ENCODE assay signal across 1 cellular context in the genomic region with DNA sequence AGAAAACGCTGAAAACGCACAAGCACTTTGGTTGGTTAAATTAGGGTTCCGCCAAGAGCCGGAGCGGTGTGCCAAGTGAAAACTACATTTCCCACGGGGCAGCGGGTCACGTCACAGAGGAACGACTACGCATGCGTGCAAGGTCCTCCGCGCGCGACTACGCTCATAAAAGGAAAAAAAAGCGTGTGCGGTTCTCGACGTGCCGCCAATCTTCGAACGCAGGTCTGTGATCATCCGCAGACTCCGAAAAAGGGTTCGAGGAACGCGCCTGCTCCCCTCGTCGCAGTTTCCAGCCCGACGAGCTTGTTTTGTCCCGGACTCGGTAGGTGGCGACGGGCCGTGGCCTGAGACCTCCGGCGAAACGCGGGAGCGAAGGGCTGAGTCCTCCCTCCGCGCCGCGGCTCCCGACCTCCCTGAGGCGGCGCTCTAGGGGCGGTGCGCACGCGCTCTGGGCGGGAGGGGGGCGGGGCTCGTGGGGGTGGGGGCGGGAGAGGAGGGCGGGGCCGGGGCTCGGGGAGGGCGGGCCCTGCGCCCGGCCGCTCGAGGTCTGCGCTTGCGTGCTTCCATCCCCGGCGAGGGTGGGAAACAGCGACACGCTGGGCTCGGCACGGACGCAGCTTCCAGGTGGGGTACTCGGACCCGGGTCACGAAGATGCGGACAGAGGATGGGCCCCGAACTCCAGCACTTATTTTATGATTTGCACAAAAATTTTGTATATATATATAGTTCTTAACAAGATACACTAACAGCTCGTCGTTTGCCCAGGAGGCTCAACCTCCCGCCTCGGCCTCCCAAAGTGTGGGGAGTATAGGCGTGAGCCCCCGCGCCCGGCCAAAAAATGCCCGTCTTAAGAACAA.
TF ChIP-seq lines count a peak whose summit lies in the region.

TSS of gene SGF29 (plus strand) at position 145 of the 858 bp plus-strand sequence. CDS start 27,150 bp downstream, outside the sequence.

TF ChIP-seq in HepG2, 621 proteins besides CTCF, POLR2A, EP300 and RAD21 (continued from another document and continues in another):
- TF ChIP-seq ZBTB2 (CRISPR knock-in tag; IDR thresholded peaks at IDR 0.05; ENCODE audit: low read depth) (0 out of 2 replicates have a peak, but pooled peaks have one; percentile 55), ZNF547 (CRISPR knock-in tag; IDR thresholded peaks at IDR 0.05) (peak; percentile 94), ZNF451 (CRISPR knock-in tag; IDR thresholded peaks at IDR 0.05) (peak; percentile 90; the same call in 1 of the 2 replicates), SP2 (CRISPR knock-in tag; IDR thresholded peaks at IDR 0.05) (no peak), RORA (CRISPR knock-in tag; IDR thresholded peaks at IDR 0.05) (no peak), ELF3 (CRISPR knock-in tag; IDR thresholded peaks at IDR 0.05) (peak; percentile 81; the same call in 1 of the 2 replicates), ZBTB7B (CRISPR knock-in tag; IDR thresholded peaks at IDR 0.05) (peak; percentile 75), KDM2A (CRISPR knock-in tag; IDR thresholded peaks at IDR 0.05; ENCODE audit: borderline replicate concordance, low read depth) (peak; percentile 95), SIX1 (CRISPR knock-in tag; IDR thresholded peaks at IDR 0.05; ENCODE audit: borderline replicate concordance) (peak; percentile 68), MAF1 (CRISPR knock-in tag; IDR thresholded peaks at IDR 0.05; ENCODE audit: borderline replicate concordance) (0 out of 2 replicates have a peak, but pooled peaks have one; percentile 59), ZFX (CRISPR knock-in tag; IDR thresholded peaks at IDR 0.05; ENCODE audit: low read depth) (peak; percentile 99), ZSCAN30 (CRISPR knock-in tag; IDR thresholded peaks at IDR 0.05) (no peak), HNRNPLL (IDR thresholded peaks at IDR 0.05; ENCODE audit: low read depth, low read length, poor library complexity, severe bottlenecking) (peak; percentile 81), RXRB (CRISPR knock-in tag; IDR thresholded peaks at IDR 0.05; ENCODE audit: borderline replicate concordance) (peak; percentile 76), ZNF883 (CRISPR knock-in tag; IDR thresholded peaks at IDR 0.05; ENCODE audit: not compliant biosample characterization) (peak; percentile 98), ZNF850 (CRISPR knock-in tag; conservative IDR thresholded peaks at IDR 0.05) (no peak), ZNF672 (CRISPR knock-in tag; IDR thresholded peaks at IDR 0.05) (no peak), ZNF781 (CRISPR knock-in tag; IDR thresholded peaks at IDR 0.05; ENCODE audit: borderline replicate concordance, not compliant biosample characterization) (peak; percentile 97), ZNF660 (CRISPR knock-in tag; IDR thresholded peaks at IDR 0.05; ENCODE audit: borderline replicate concordance, low read depth) (no peak), ZNF143 (CRISPR knock-in tag; IDR thresholded peaks at IDR 0.05) (peak; percentile 97), ADNP (CRISPR knock-in tag; IDR thresholded peaks at IDR 0.05) (peak; percentile 40; the same call in 1 of the 2 replicates), SMAD9 (CRISPR knock-in tag; IDR thresholded peaks at IDR 0.05) (peak; percentile 94; the same call in 1 of the 2 replicates), NBN (conservative IDR thresholded peaks at IDR 0.05) (no peak), ZNF33A (CRISPR knock-in tag; IDR thresholded peaks at IDR 0.05; ENCODE audit: borderline replicate concordance) (no peak), GPN1 (CRISPR knock-in tag; IDR thresholded peaks at IDR 0.05; ENCODE audit: borderline replicate concordance) (0 out of 2 replicates have a peak, but pooled peaks have one; percentile 57), ZNF431 (CRISPR knock-in tag; IDR thresholded peaks at IDR 0.05; ENCODE audit: borderline replicate concordance, low read depth) (no peak), ZBTB40 (IDR thresholded peaks at IDR 0.05) (no peak), ZBTB40 (CRISPR knock-in tag; IDR thresholded peaks at IDR 0.05) (peak; percentile 90), JARID2 (CRISPR knock-in tag; IDR thresholded peaks at IDR 0.05; ENCODE audit: insufficient replicate concordance) (peak; percentile 36), KDM3A (CRISPR knock-in tag; IDR thresholded peaks at IDR 0.05; ENCODE audit: low read depth) (peak; percentile 91; the same call in 1 of the 2 replicates), HINFP (CRISPR knock-in tag; IDR thresholded peaks at IDR 0.05; ENCODE audit: low read depth) (peak; percentile 92; the same call in 1 of the 2 replicates), PAWR (CRISPR knock-in tag; IDR thresholded peaks at IDR 0.05; ENCODE audit: borderline replicate concordance) (no peak), ZEB1 (IDR thresholded peaks at IDR 0.05; ENCODE audit: insufficient replicate concordance, low read depth) (no peak), REXO4 (CRISPR knock-in tag; IDR thresholded peaks at IDR 0.05; ENCODE audit: borderline replicate concordance) (0 out of 2 replicates have a peak, but pooled peaks have one; percentile 26), ZNF792 (CRISPR knock-in tag; IDR thresholded peaks at IDR 0.05) (peak; percentile 94), ZFP36 (IDR thresholded peaks at IDR 0.05; ENCODE audit: borderline replicate concordance, low read depth, low read length, partially characterized antibody) (no peak), ZNF775 (CRISPR knock-in tag; IDR thresholded peaks at IDR 0.05; ENCODE audit: borderline replicate concordance) (no peak), SNRNP70 (IDR thresholded peaks at IDR 0.05; ENCODE audit: low read depth, low read length) (no peak), ZNF878 (CRISPR knock-in tag; IDR thresholded peaks at IDR 0.05) (peak; percentile 52; the same call in 1 of the 2 replicates), ZNF383 (CRISPR knock-in tag; IDR thresholded peaks at IDR 0.05; ENCODE audit: borderline replicate concordance) (peak; percentile 87; the same call in 1 of the 2 replicates)
- TF ChIP-seq, protein P1, sequence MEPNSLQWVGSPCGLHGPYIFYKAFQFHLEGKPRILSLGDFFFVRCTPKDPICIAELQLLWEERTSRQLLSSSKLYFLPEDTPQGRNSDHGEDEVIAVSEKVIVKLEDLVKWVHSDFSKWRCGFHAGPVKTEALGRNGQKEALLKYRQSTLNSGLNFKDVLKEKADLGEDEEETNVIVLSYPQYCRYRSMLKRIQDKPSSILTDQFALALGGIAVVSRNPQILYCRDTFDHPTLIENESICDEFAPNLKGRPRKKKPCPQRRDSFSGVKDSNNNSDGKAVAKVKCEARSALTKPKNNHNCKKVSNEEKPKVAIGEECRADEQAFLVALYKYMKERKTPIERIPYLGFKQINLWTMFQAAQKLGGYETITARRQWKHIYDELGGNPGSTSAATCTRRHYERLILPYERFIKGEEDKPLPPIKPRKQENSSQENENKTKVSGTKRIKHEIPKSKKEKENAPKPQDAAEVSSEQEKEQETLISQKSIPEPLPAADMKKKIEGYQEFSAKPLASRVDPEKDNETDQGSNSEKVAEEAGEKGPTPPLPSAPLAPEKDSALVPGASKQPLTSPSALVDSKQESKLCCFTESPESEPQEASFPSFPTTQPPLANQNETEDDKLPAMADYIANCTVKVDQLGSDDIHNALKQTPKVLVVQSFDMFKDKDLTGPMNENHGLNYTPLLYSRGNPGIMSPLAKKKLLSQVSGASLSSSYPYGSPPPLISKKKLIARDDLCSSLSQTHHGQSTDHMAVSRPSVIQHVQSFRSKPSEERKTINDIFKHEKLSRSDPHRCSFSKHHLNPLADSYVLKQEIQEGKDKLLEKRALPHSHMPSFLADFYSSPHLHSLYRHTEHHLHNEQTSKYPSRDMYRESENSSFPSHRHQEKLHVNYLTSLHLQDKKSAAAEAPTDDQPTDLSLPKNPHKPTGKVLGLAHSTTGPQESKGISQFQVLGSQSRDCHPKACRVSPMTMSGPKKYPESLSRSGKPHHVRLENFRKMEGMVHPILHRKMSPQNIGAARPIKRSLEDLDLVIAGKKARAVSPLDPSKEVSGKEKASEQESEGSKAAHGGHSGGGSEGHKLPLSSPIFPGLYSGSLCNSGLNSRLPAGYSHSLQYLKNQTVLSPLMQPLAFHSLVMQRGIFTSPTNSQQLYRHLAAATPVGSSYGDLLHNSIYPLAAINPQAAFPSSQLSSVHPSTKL (CRISPR knock-in tag; IDR thresholded peaks at IDR 0.05): peak; percentile 85
- TF ChIP-seq, protein P2, sequence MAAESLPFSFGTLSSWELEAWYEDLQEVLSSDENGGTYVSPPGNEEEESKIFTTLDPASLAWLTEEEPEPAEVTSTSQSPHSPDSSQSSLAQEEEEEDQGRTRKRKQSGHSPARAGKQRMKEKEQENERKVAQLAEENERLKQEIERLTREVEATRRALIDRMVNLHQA (CRISPR knock-in tag; IDR thresholded peaks at IDR 0.05): peak; percentile 77; the same call in 1 of the 2 replicates
